In genomic region chr1:226674892-226675719, GRCh38 we compare ENCODE assay signal across 8 cellular contexts.
DNase-seq lines count a peak whose midpoint lies in the region; ATAC-seq, FAIRE-seq and TF ChIP-seq lines count a peak whose summit lies in the region.

No MANE protein-coding gene starts in this region.

- peaks cover 38% of the 10 kb centered on the region for H3K36me3 Mint-ChIP-seq in central memory CD8-positive, alpha-beta T cell (ENCODE audit: insufficient read depth)
- peaks cover 2% of the 10 kb centered on the region for H3K36me3 Mint-ChIP-seq in neural crest cell (ENCODE audit: low read depth)

- H3K4me1 Mint-ChIP-seq in central memory CD8-positive, alpha-beta T cell, result peaks cover 91% of the 10 kb centered on the region
- H3K4me1 Mint-ChIP-seq in neural crest cell, result peaks cover 47% of the 10 kb centered on the region

- no peaks in the 10 kb centered on the region for H3K9me3 Mint-ChIP-seq in central memory CD8-positive, alpha-beta T cell
- no peaks in the 10 kb centered on the region for H3K9me3 Mint-ChIP-seq in neural crest cell

- peak; percentile 36 to 97 (median 80) for DNase-seq in T-helper 2 cell
- DNase-seq in central memory CD8-positive, alpha-beta T cell (ENCODE audit: low spot score in 2 of 2), result peak in 1 of 2 donors; percentile 82
- DNase-seq in neural crest cell (ENCODE audit: low read depth, low spot score), result no peak
- no peak for DNase-seq in amniotic stem cell (lab: John Stamatoyannopoulos, UW)
- no peak for DNase-seq in NCI-H2029 (lab: John Stamatoyannopoulos, UW)
- DNase-seq in frontal cortex (ENCODE audit: low spot score in 2 of 2), result no peak

- H3K4me3 Mint-ChIP-seq in central memory CD8-positive, alpha-beta T cell, result peak overlapping the region; percentile 77
- H3K4me3 Mint-ChIP-seq in neural crest cell, result no peak overlapping the region

- no peaks in the 10 kb centered on the region for H3K27me3 Mint-ChIP-seq in central memory CD8-positive, alpha-beta T cell
- no peaks in the 10 kb centered on the region for H3K27me3 Mint-ChIP-seq in neural crest cell (ENCODE audit: low read depth)

- no peak for TF ChIP-seq CTCF in neural crest cell (conservative IDR thresholded peaks at IDR 0.05)

- peak overlapping the region; percentile 97 for H3K27ac Mint-ChIP-seq in central memory CD8-positive, alpha-beta T cell (ENCODE audit: low read depth)
- H3K27ac Mint-ChIP-seq in neural crest cell (ENCODE audit: unreplicated experiment), result peak overlapping the region; percentile 21

- ATAC-seq in GM19043 (IDR thresholded peaks at IDR 0.05; ENCODE audit: low read depth, unreplicated experiment) (peak; percentile 84), HG03066 (IDR thresholded peaks at IDR 0.05; ENCODE audit: low read depth, unreplicated experiment) (peak; percentile 66)
- ATAC-seq in central memory CD8-positive, alpha-beta T cell (replicated peaks; ENCODE audit: extremely low read depth, poor library complexity, severe bottlenecking), result peak; percentile 83

- FAIRE-seq in frontal cortex (lab: Jason Lieb, UNC), result no peak

Comparison
In these comparisons a context has a peak if more than half of its experiments do, and no peak if none do; other contexts are left out.
1. DNase-seq: peak in T-helper 2 cell (5 of 5); none in neural crest cell (single experiment), amniotic stem cell (single experiment), NCI-H2029 (single experiment) and frontal cortex (0 of 2).
2. Peak in every context shown above with its lines, with median percentiles within 50 percentile points of each other: ATAC-seq.